ENCODE assay signal across 1 cellular context in genomic region chr19:38669532-38669931, GRCh38.
TF ChIP-seq lines count a peak whose summit lies in the region.

No MANE protein-coding gene starts in this region.

TF ChIP-seq in IMR-90, 13 proteins besides CTCF, POLR2A, EP300 and RAD21 (continued from another document):
- TF ChIP-seq BHLHE40 (IDR thresholded peaks at IDR 0.05; ENCODE audit: low read depth, low read length) (no peak), NFE2L2 (IDR thresholded peaks at IDR 0.05; ENCODE audit: low read depth, low read length) (no peak), USF2 (IDR thresholded peaks at IDR 0.05; ENCODE audit: low read depth, low read length) (no peak), FOS (IDR thresholded peaks at IDR 0.05; ENCODE audit: low read depth, low read length) (no peak), CHD1 (IDR thresholded peaks at IDR 0.05; ENCODE audit: low read depth, low read length) (no peak), RFX5 (IDR thresholded peaks at IDR 0.05; ENCODE audit: low read depth, low read length) (no peak), SMC3 (IDR thresholded peaks at IDR 0.05; ENCODE audit: low read depth, low read length) (no peak)
